In the genomic region with DNA sequence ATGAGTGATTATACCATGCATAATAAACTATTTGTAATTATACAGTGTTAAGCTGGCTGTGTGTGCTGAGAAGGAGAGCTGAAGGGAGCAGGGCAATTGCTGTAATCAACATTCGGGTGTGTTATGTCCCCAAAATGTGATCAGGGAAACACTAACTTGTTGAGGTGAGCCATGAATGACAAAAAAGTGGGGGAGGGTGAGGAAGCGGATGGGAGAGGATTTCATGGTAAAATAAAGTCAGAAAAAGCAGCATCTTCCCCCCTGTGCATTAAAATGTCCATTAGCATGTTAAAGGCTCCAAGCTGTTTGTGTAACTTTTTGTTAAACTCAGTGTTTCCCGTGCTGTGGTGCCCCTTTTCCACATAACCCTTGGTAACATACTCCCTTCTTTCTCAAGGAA, we compare ENCODE assay signal across 13 cellular contexts.
DNase-seq lines count a peak whose midpoint lies in the region; ATAC-seq lines count a peak whose summit lies in the region.
"Had no signal": no experiment of that assay in that cellular context is flagged by ENCODE, and none has a peak within 500 bp of the region (broad histone marks: within the 10 kb centered on the region; RNA-seq: fewer than 3 reads in every experiment).

No MANE protein-coding gene starts in this region.

- peak overlapping the region; percentile 98 for H3K27ac Mint-ChIP-seq in activated T-cell treated with anti-CD3 and anti-CD28 coated beads, Interleukin-2, amount 50 U/mL, for 24 hours
- H3K27ac Mint-ChIP-seq in T-helper 17 cell, result peak overlapping the region; percentile 93
- peak overlapping the region; percentile 60 to 100 for H3K27ac Mint-ChIP-seq in stimulated activated naive CD8-positive, alpha-beta T cell treated with anti-CD3 and anti-CD28 coated beads, Interleukin-15, amount 100 ng/mL, for 72 hours

- no peak for ATAC-seq in activated T-cell treated with anti-CD3 and anti-CD28 coated beads, Interleukin-2, amount 50 U/mL, for 4 hours
- ATAC-seq in T-helper 17 cell (no peak), GM18519 (IDR thresholded peaks at IDR 0.05; ENCODE audit: low FRiP score, unreplicated experiment) (no peak), HG02840 (IDR thresholded peaks at IDR 0.05; ENCODE audit: low FRiP score, unreplicated experiment) (no peak)
- ATAC-seq in stimulated activated naive CD8-positive, alpha-beta T cell treated with anti-CD3 and anti-CD28 coated beads, Interleukin-15, amount 100 ng/mL, for 72 hours, result no peak

- H3K4me3 Mint-ChIP-seq in activated T-cell treated with anti-CD3 and anti-CD28 coated beads, Interleukin-2, amount 50 U/mL, for 24 hours, result no peak overlapping the region
- H3K4me3 Mint-ChIP-seq in activated T-cell treated with anti-CD3 and anti-CD28 coated beads, Interleukin-2, amount 50 U/mL, for 4 hours, result no peak overlapping the region
- no peak overlapping the region for H3K4me3 Mint-ChIP-seq in T-helper 17 cell
- H3K4me3 Mint-ChIP-seq in stimulated activated naive CD8-positive, alpha-beta T cell treated with anti-CD3 and anti-CD28 coated beads, Interleukin-15, amount 100 ng/mL, for 72 hours, result peak overlapping the region in 1 of 2 donors; percentile 85

- no peak for DNase-seq in activated T-cell treated with anti-CD3 and anti-CD28 coated beads, Interleukin-2, amount 50 U/mL, for 24 hours
- DNase-seq in activated T-cell treated with anti-CD3 and anti-CD28 coated beads, Interleukin-2, amount 50 U/mL, for 4 hours, result no peak
- DNase-seq in T-helper 17 cell (no peak), iPS DF 19.7 (ENCODE audit: low read depth, low spot score) (peak; percentile 42)
- no peak for DNase-seq in stimulated activated naive CD8-positive, alpha-beta T cell treated with anti-CD3 and anti-CD28 coated beads, Interleukin-15, amount 100 ng/mL, for 72 hours
- DNase-seq in stimulated activated CD8-positive, alpha-beta memory T cell treated with anti-CD3 and anti-CD28 coated beads, Interleukin-4, amount 100 ng/mL, for 48 hours, result no peak
- DNase-seq: ACHN; effector CD8-positive, alpha-beta T cell; KBM-7; NCI-H524 treated with DMSO at 0.1 percent for 48 hours; uterus had no signal

- peaks cover 82% of the 10 kb centered on the region for H3K36me3 Mint-ChIP-seq in activated T-cell treated with anti-CD3 and anti-CD28 coated beads, Interleukin-2, amount 50 U/mL, for 24 hours (ENCODE audit: low read depth)
- H3K36me3 Mint-ChIP-seq in activated T-cell treated with anti-CD3 and anti-CD28 coated beads, Interleukin-2, amount 50 U/mL, for 4 hours (ENCODE audit: insufficient read depth), result peaks cover 26% of the 10 kb centered on the region
- H3K36me3 Mint-ChIP-seq in T-helper 17 cell (ENCODE audit: low read depth), result peaks cover 4% of the 10 kb centered on the region

- H3K27me3 Mint-ChIP-seq in activated T-cell treated with anti-CD3 and anti-CD28 coated beads, Interleukin-2, amount 50 U/mL, for 24 hours, result no peaks in the 10 kb centered on the region
- no peaks in the 10 kb centered on the region for H3K27me3 Mint-ChIP-seq in activated T-cell treated with anti-CD3 and anti-CD28 coated beads, Interleukin-2, amount 50 U/mL, for 4 hours (ENCODE audit: low read depth)
- H3K27me3 Mint-ChIP-seq in T-helper 17 cell, result no peaks in the 10 kb centered on the region
- H3K27me3 Mint-ChIP-seq in stimulated activated naive CD8-positive, alpha-beta T cell treated with anti-CD3 and anti-CD28 coated beads, Interleukin-15, amount 100 ng/mL, for 72 hours, result no peaks in the 10 kb centered on the region

- no peaks in the 10 kb centered on the region for H3K9me3 Mint-ChIP-seq in activated T-cell treated with anti-CD3 and anti-CD28 coated beads, Interleukin-2, amount 50 U/mL, for 24 hours
- H3K9me3 Mint-ChIP-seq in activated T-cell treated with anti-CD3 and anti-CD28 coated beads, Interleukin-2, amount 50 U/mL, for 4 hours, result no peaks in the 10 kb centered on the region
- peaks cover 0 to 4% of the 10 kb centered on the region in 2 donors for H3K9me3 Mint-ChIP-seq in stimulated activated naive CD8-positive, alpha-beta T cell treated with anti-CD3 and anti-CD28 coated beads, Interleukin-15, amount 100 ng/mL, for 72 hours

- no peaks in the 10 kb centered on the region for H3K9me3 ChIP-seq in T-helper 17 cell (ENCODE audit: control insufficient read depth, low read length, poor library complexity, severe bottlenecking)
- H3K9me3 ChIP-seq: uterus had no signal

- peaks cover 92% of the 10 kb centered on the region for H3K4me1 Mint-ChIP-seq in activated T-cell treated with anti-CD3 and anti-CD28 coated beads, Interleukin-2, amount 50 U/mL, for 24 hours (ENCODE audit: low read depth)
- H3K4me1 Mint-ChIP-seq in activated T-cell treated with anti-CD3 and anti-CD28 coated beads, Interleukin-2, amount 50 U/mL, for 4 hours (ENCODE audit: low read depth), result peaks cover 88% of the 10 kb centered on the region
- H3K4me1 Mint-ChIP-seq in T-helper 17 cell, result peaks cover 34% of the 10 kb centered on the region
- H3K4me1 Mint-ChIP-seq in stimulated activated naive CD8-positive, alpha-beta T cell treated with anti-CD3 and anti-CD28 coated beads, Interleukin-15, amount 100 ng/mL, for 72 hours, result peaks cover 79% of the 10 kb centered on the region
